ENCODE assay signal across 1 cellular context in genomic region chr1:36384542-36385409, GRCh38.
TF ChIP-seq lines count a peak whose summit lies in the region.

No MANE protein-coding gene starts in this region.

TF ChIP-seq in HEK293, 187 proteins besides CTCF, POLR2A, EP300 and RAD21 (continued from another document and continues in another):
- TF ChIP-seq ZNF449 (tag by site-specific recombination; IDR thresholded peaks at IDR 0.05) (no peak), EGR2 (tag by site-specific recombination; IDR thresholded peaks at IDR 0.05; ENCODE audit: low read depth) (0 out of 2 replicates have a peak, but pooled peaks have one; percentile 5), ZNF792 (tag by site-specific recombination; IDR thresholded peaks at IDR 0.05) (no peak), ZNF623 (tag by site-specific recombination; IDR thresholded peaks at IDR 0.05) (no peak), ZSCAN16 (tag by site-specific recombination; IDR thresholded peaks at IDR 0.05) (peak; percentile 15; the same call in 1 of the 2 replicates), ZNF24 (tag by site-specific recombination; IDR thresholded peaks at IDR 0.05) (peak; percentile 100), ZNF704 (tag by site-specific recombination; IDR thresholded peaks at IDR 0.05) (no peak), RBAK (tag by site-specific recombination; IDR thresholded peaks at IDR 0.05) (no peak), PRDM2 (tag by site-specific recombination; IDR thresholded peaks at IDR 0.05; ENCODE audit: borderline replicate concordance) (no peak), YY1 (tag by site-specific recombination; IDR thresholded peaks at IDR 0.05) (no peak), KLF9 (tag by site-specific recombination; IDR thresholded peaks at IDR 0.05; ENCODE audit: low read depth) (peak; percentile 23; the same call in 1 of the 2 replicates), TRIM28 (IDR thresholded peaks at IDR 0.05; ENCODE audit: borderline replicate concordance, low read length) (peak; percentile 87; the same call in 1 of the 2 replicates), ZNF148 (tag by site-specific recombination; IDR thresholded peaks at IDR 0.05; ENCODE audit: borderline replicate concordance) (no peak), GLIS2 (tag by site-specific recombination; IDR thresholded peaks at IDR 0.05) (peak; percentile 36; the same call in 1 of the 2 replicates), ZNF292 (tag by site-specific recombination; IDR thresholded peaks at IDR 0.05; ENCODE audit: borderline replicate concordance, low read depth) (no peak), KLF8 (tag by site-specific recombination; IDR thresholded peaks at IDR 0.05) (no peak; the same call in 1 of the 2 replicates), ZNF146 (tag by site-specific recombination; IDR thresholded peaks at IDR 0.05) (no peak), ZFP37 (tag by site-specific recombination; IDR thresholded peaks at IDR 0.05) (no peak), SP7 (tag by site-specific recombination; IDR thresholded peaks at IDR 0.05) (0 out of 2 replicates have a peak, but pooled peaks have one; percentile 31), ZNF544 (tag by site-specific recombination; IDR thresholded peaks at IDR 0.05) (no peak), SP3 (tag by site-specific recombination; IDR thresholded peaks at IDR 0.05) (peak; percentile 62; the same call in 1 of the 2 replicates), KLF1 (tag by site-specific recombination; IDR thresholded peaks at IDR 0.05) (0 out of 2 replicates have a peak, but pooled peaks have one; percentile 7), ZNF426 (tag by site-specific recombination; IDR thresholded peaks at IDR 0.05) (no peak), ZBTB48 (tag by site-specific recombination; IDR thresholded peaks at IDR 0.05) (peak; percentile 38), ZNF16 (tag by site-specific recombination; IDR thresholded peaks at IDR 0.05; ENCODE audit: low read depth) (no peak), ZNF10 (tag by site-specific recombination; IDR thresholded peaks at IDR 0.05) (no peak), ZNF670 (tag by site-specific recombination; IDR thresholded peaks at IDR 0.05; ENCODE audit: low read depth) (no peak), ZNF660 (tag by site-specific recombination; IDR thresholded peaks at IDR 0.05) (no peak), ZNF248 (tag by site-specific recombination; IDR thresholded peaks at IDR 0.05) (no peak), ZNF530 (tag by site-specific recombination; IDR thresholded peaks at IDR 0.05; ENCODE audit: low read depth) (no peak), ZEB2 (tag by site-specific recombination; IDR thresholded peaks at IDR 0.05) (0 out of 2 replicates have a peak, but pooled peaks have one; percentile 66), SCRT2 (tag by site-specific recombination; IDR thresholded peaks at IDR 0.05) (no peak), HOXC10 (CRISPR knock-in tag; IDR thresholded peaks at IDR 0.05) (no peak), SP2 (tag by site-specific recombination; IDR thresholded peaks at IDR 0.05) (peak; percentile 85), ZNF266 (tag by site-specific recombination; IDR thresholded peaks at IDR 0.05; ENCODE audit: low read depth) (no peak), ZNF132 (tag by site-specific recombination; IDR thresholded peaks at IDR 0.05; ENCODE audit: borderline replicate concordance) (no peak), OSR2 (tag by site-specific recombination; IDR thresholded peaks at IDR 0.05) (peak; percentile 29; the same call in 1 of the 2 replicates), ZNF791 (tag by site-specific recombination; IDR thresholded peaks at IDR 0.05) (no peak), PRDM10 (tag by site-specific recombination; IDR thresholded peaks at IDR 0.05) (0 out of 2 replicates have a peak, but pooled peaks have one; percentile 9), ZNF76 (tag by site-specific recombination; IDR thresholded peaks at IDR 0.05; ENCODE audit: borderline replicate concordance, low read depth) (no peak), HIC1 (tag by site-specific recombination; IDR thresholded peaks at IDR 0.05) (no peak), ZNF121 (tag by site-specific recombination; IDR thresholded peaks at IDR 0.05) (no peak), ZNF624 (tag by site-specific recombination; IDR thresholded peaks at IDR 0.05) (no peak), ZNF398 (tag by site-specific recombination; IDR thresholded peaks at IDR 0.05) (no peak), REPIN1 (tag by site-specific recombination; IDR thresholded peaks at IDR 0.05; ENCODE audit: low read depth) (no peak), ZNF174 (tag by site-specific recombination; IDR thresholded peaks at IDR 0.05) (no peak), ZFP3 (tag by site-specific recombination; IDR thresholded peaks at IDR 0.05; ENCODE audit: low read depth) (no peak), ZNF548 (tag by site-specific recombination; IDR thresholded peaks at IDR 0.05) (no peak), ZNF560 (tag by site-specific recombination; IDR thresholded peaks at IDR 0.05; ENCODE audit: borderline replicate concordance) (no peak)
